ENCODE assay signal across 9 cellular contexts in the genomic region with DNA sequence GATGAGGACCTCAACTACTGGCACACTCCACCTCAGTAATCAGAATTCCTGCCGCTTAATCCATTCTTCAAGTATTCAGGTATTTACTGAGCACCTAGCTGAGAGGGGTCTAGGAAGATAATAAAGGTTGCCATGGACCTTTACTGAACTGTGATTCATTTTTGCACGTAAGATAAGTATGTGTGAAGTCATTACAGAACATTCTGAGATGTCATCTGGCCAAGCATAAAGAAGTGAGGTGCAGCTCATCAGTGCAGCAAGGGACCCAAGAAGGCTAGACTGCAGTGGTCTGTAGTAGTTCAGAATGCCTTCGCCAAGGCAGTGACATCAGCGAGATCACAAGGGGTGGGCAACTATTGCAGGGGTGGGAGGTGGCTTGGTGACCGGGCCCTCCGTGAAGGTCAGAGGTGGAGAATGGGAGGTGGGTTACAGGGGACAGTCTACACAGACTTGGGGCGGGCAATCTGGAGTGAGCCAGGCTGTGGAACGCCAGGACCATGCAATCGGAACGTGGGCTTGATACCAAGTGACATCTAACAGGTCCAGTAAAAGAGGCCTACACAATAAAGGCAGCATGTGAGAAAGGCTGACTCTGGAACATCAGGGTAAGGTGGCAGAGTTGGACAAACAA.
A peak's percentile ranks its signal among the peaks of the same experiment; 100 is the strongest.
DNase-seq lines count a peak whose midpoint lies in the region; ATAC-seq, FAIRE-seq and TF ChIP-seq lines count a peak whose summit lies in the region.
"Had no signal": no experiment of that assay in that cellular context is flagged by ENCODE, and none has a peak within 500 bp of the region (broad histone marks: within the 10 kb centered on the region; RNA-seq: fewer than 3 reads in every experiment).

No MANE protein-coding gene starts in this region.

- intact Hi-C loops in HCT116 (cut with micrococcal nuclease): no loop called here

- H3K79me2 ChIP-seq in HCT116 (ENCODE audit: insufficient read depth, low read length) (peaks cover 9% of the 10 kb centered on the region; the same call in 1 of the 2 replicates), hepatocyte (peaks cover 76% of the 10 kb centered on the region)

- H3K4me2 ChIP-seq in HCT116 (ENCODE audit: low read length): peak overlapping the region; percentile 85; the same call in 1 of the 2 replicates
- peak overlapping the region; percentile 82 for H3K4me2 ChIP-seq in hepatocyte

- H3K9me2 ChIP-seq in HCT116 (ENCODE audit: insufficient read depth): no peaks in the 10 kb centered on the region
- no peaks in the 10 kb centered on the region for H3K9me2 ChIP-seq in hepatocyte (replicated peaks; ENCODE audit: insufficient read depth)

- no peaks in the 10 kb centered on the region for H3K9me3 ChIP-seq in HCT116 (ENCODE audit: control insufficient read depth in 1 of 2, insufficient read depth in 1 of 2, low read depth in 1 of 2, low read length in 2 of 2)
- H3K9me3 ChIP-seq in WERI-Rb-1 (ENCODE audit: severe bottlenecking): no peaks in the 10 kb centered on the region
- no peaks in the 10 kb centered on the region for H3K9me3 ChIP-seq in hepatocyte (ENCODE audit: low read depth)
- H3K9me3 ChIP-seq in small intestine (ENCODE audit: control insufficient read depth, low read depth): no peaks in the 10 kb centered on the region

- RAD21 ChIA-PET in HCT116 (lab: Charles Lee; ENCODE audit: low non-redundant PET in 1 of 2, low total read pairs in 2 of 2, uncharacterized antibody in 2 of 2, unreplicated experiment in 2 of 2): no interaction called here

- WGBS in hepatocyte (ENCODE audit: low lambda C conversion rate, missing lambda C conversion rate): 87% methylated on average over 10 of the region's 10 CpGs
- WGBS in small intestine, 3 donors: 91 to 94% (median 92%) methylated on average over 10 of the region's 10 CpGs

- peak overlapping the region; percentile 78 for H3K27ac ChIP-seq in HCT116 (ENCODE audit: low read depth, low read length)
- peak overlapping the region; percentile 91 for H3K27ac ChIP-seq in WERI-Rb-1
- H3K27ac ChIP-seq in hepatocyte: peak overlapping the region; percentile 99
- peak overlapping the region; percentile 93 to 98 for H3K27ac ChIP-seq in small intestine (ENCODE audit: low read depth in 1 of 2, low read length in 1 of 2)

- peak overlapping the region; percentile 69; the same call in 1 of the 2 replicates for H3K9ac ChIP-seq in HCT116 (ENCODE audit: low read length)

- H3K4me3 ChIP-seq in HCT116 (replicated peaks in 1 of 2; ENCODE audit: low read depth in 1 of 2, low read length in 2 of 2) (no peak overlapping the region), WERI-Rb-1 (ENCODE audit: low read depth, low read length) (no peak overlapping the region), hepatocyte (no peak overlapping the region), small intestine (ENCODE audit: low read depth in 1 of 2, low read length in 2 of 2) (no peak overlapping the region)

- POLR2A ChIA-PET in HCT116 (lab: Charles Lee): interaction anchor here (0.7 to 0.9 kb wide), 2 partner anchors 41 to 417 kb away, joined by 3 to 5 read pairs; no protein-coding TSS in a partner anchor

- H2AFZ ChIP-seq in HCT116 (ENCODE audit: low read depth, low read length, poor library complexity, severe bottlenecking): no peak overlapping the region
- H2AFZ ChIP-seq in hepatocyte: no peak overlapping the region

- ATAC-seq in HCT116 (no peak), GM18909 (IDR thresholded peaks at IDR 0.05; ENCODE audit: poor library complexity, unreplicated experiment) (no peak)

- FAIRE-seq in small intestine (lab: Jason Lieb, UNC): no peak

- peaks cover 17 to 25% of the 10 kb centered on the region in 2 experiments for H3K4me1 ChIP-seq in HCT116 (ENCODE audit: control insufficient read depth in 1 of 2, insufficient read depth in 2 of 2, low read length in 2 of 2)
- H3K4me1 ChIP-seq in hepatocyte (ENCODE audit: insufficient read depth): peaks cover 16% of the 10 kb centered on the region
- H3K4me1 ChIP-seq in small intestine (ENCODE audit: control insufficient read depth in 2 of 2, insufficient read depth in 1 of 2, low read depth in 1 of 2, low read length in 1 of 2): peaks cover 0 to 9% of the 10 kb centered on the region in 2 donors

- CTCF ChIA-PET in HCT116 (lab: Charles Lee): interaction anchor here (1.0 kb wide), 1 partner anchor 424 kb away, joined by 3 read pairs; no protein-coding TSS in a partner anchor

- H4K20me1 ChIP-seq in HCT116 (ENCODE audit: insufficient read depth) (no peaks in the 10 kb centered on the region), hepatocyte (ENCODE audit: insufficient read depth, poor library complexity, severe bottlenecking) (peaks cover 6% of the 10 kb centered on the region)

- no peak for TF ChIP-seq CTCF in HCT116 (IDR thresholded peaks at IDR 0.05 in 2 of 3, conservative IDR thresholded peaks at IDR 0.05 in 1 of 3; ENCODE audit: borderline replicate concordance in 1 of 3, insufficient read depth in 1 of 3, low read depth in 2 of 3, low read length in 2 of 3)
- TF ChIP-seq CTCF in WERI-Rb-1 (IDR thresholded peaks at IDR 0.05; ENCODE audit: low read depth, low read length): no peak
- TF ChIP-seq CTCF in hepatocyte (IDR thresholded peaks at IDR 0.05; ENCODE audit: poor library complexity): no peak

- TF ChIP-seq RAD21 in HCT116 (IDR thresholded peaks at IDR 0.05; ENCODE audit: low read depth): no peak

- DNase-seq in HCT116 (ENCODE audit: low read depth, low spot score) (no peak), WERI-Rb-1 (no peak), hepatocyte (ENCODE audit: low spot score) (no peak), small intestine (no peak), AG08396 (ENCODE audit: low spot score) (no peak), GOT3 (lab: John Stamatoyannopoulos, UW) (no peak), nucleus accumbens (lab: John Stamatoyannopoulos, UW) (no peak)
- DNase-seq: activated T-cell treated with anti-CD3 and anti-CD28 coated beads for 4 hours had no signal

- H3K27me3 ChIP-seq in HCT116 (ENCODE audit: insufficient read depth, low read length): no peaks in the 10 kb centered on the region
- H3K27me3 ChIP-seq in WERI-Rb-1 (ENCODE audit: insufficient read depth, low read depth, severe bottlenecking): no peaks in the 10 kb centered on the region
- no peaks in the 10 kb centered on the region for H3K27me3 ChIP-seq in hepatocyte
- no peaks in the 10 kb centered on the region for H3K27me3 ChIP-seq in small intestine (ENCODE audit: control insufficient read depth in 2 of 2, insufficient read depth in 2 of 2, low read length in 2 of 2)

- 0 out of 4 replicates have a peak, but pooled peaks cover 0 to 2% of the 10 kb centered on the region in 2 experiments for H3K36me3 ChIP-seq in HCT116 (ENCODE audit: control insufficient read depth in 1 of 2, insufficient read depth in 2 of 2, low read length in 2 of 2)
- peaks cover 30% of the 10 kb centered on the region for H3K36me3 ChIP-seq in WERI-Rb-1
- H3K36me3 ChIP-seq in hepatocyte (replicated peaks; ENCODE audit: insufficient read depth, low read depth): no peaks in the 10 kb centered on the region
- H3K36me3 ChIP-seq in small intestine (ENCODE audit: control insufficient read depth in 2 of 2, insufficient read depth in 2 of 2, low read length in 2 of 2): no peaks in the 10 kb centered on the region

- TF ChIP-seq POLR2A in HCT116 (IDR thresholded peaks at IDR 0.05; ENCODE audit: borderline replicate concordance, extremely low read depth, insufficient read depth, insufficient read length): no peak

- BruUV-seq in HCT116 (replicated peaks; lab: Mats Ljungman, UMichigan): no TSS peak

TF ChIP-seq in HCT116, 20 proteins besides CTCF, POLR2A, EP300 and RAD21:
- TF ChIP-seq ELF1 (IDR thresholded peaks at IDR 0.05; ENCODE audit: borderline replicate concordance, low read depth): no peak
- TF ChIP-seq, protein P1, sequence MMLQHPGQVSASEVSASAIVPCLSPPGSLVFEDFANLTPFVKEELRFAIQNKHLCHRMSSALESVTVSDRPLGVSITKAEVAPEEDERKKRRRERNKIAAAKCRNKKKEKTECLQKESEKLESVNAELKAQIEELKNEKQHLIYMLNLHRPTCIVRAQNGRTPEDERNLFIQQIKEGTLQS (IDR thresholded peaks at IDR 0.05): no peak
- no peak for TF ChIP-seq CBX3 (IDR thresholded peaks at IDR 0.05; ENCODE audit: low read depth)
